Comparison of ENCODE assay signal across 18 cellular contexts in genomic region chr12:122147514-122148290, GRCh38. TPM values are rescaled to one million over a fixed set of nuclear protein-coding genes. Genes with fewer than 3 reads are reported as not detected.
A peak's percentile ranks its signal among the peaks of the same experiment; 100 is the strongest.
DNase-seq lines count a peak whose midpoint lies in the region; ATAC-seq and TF ChIP-seq lines count a peak whose summit lies in the region.
"Had no signal": no experiment of that assay in that cellular context is flagged by ENCODE, and none has a peak within 500 bp of the region (broad histone marks: within the 10 kb centered on the region; RNA-seq: fewer than 3 reads in every experiment).

No MANE protein-coding gene starts in this region.

- no peak overlapping the region for H3K23ac ChIP-seq in neuronal stem cell (ENCODE audit: low read depth, low read length, poor library complexity)

- H3K4me1 ChIP-seq in GM23338 (ENCODE audit: insufficient read depth): no peaks in the 10 kb centered on the region
- peaks cover 2 to 4% of the 10 kb centered on the region in 2 donors for H3K4me1 ChIP-seq in neuronal stem cell (ENCODE audit: control insufficient read depth in 2 of 2, insufficient read depth in 1 of 2, low read depth in 1 of 2, low read length in 2 of 2)

- H3K4me3 ChIP-seq in GM23338 (no peak overlapping the region), neuronal stem cell (ENCODE audit: low read length in 2 of 2) (no peak overlapping the region)

- ATAC-seq in GM23338: no peak

- H4K8ac ChIP-seq in neuronal stem cell (ENCODE audit: low read depth, low read length): no peak overlapping the region

- H4K91ac ChIP-seq in neuronal stem cell (ENCODE audit: low read depth, low read length, poor library complexity): no peak overlapping the region

- no peaks in the 10 kb centered on the region for H3F3A ChIP-seq in GM23338 (replicated peaks; ENCODE audit: low read depth)

- no peaks in the 10 kb centered on the region for H4K20me1 ChIP-seq in GM23338 (replicated peaks; ENCODE audit: insufficient read depth)

- no peaks in the 10 kb centered on the region for H3K27me3 ChIP-seq in GM23338 (ENCODE audit: insufficient read depth)
- no peaks in the 10 kb centered on the region for H3K27me3 ChIP-seq in neuronal stem cell (ENCODE audit: control insufficient read depth in 3 of 3, insufficient read depth in 3 of 3, low read depth in 1 of 3, low read length in 3 of 3)

- DNase-seq in AG08396 (ENCODE audit: low spot score) (peak; percentile 5), GM23338 (ENCODE audit: low spot score) (no peak), left kidney (ENCODE audit: low read depth, low spot score) (peak; percentile 29), neuronal stem cell (ENCODE audit: low spot score) (no peak), KBM-7 (no peak), NCI-H2081 treated with DMSO at 0.1 percent for 48 hours (lab: John Stamatoyannopoulos, UW) (no peak), T1000 (lab: John Stamatoyannopoulos, UW) (no peak)
- DNase-seq: AML-193, NCI-H1105, NCI-H187, NCI-H82, Right ventricle myocardium superior had no signal

- no peak overlapping the region for H3K18ac ChIP-seq in neuronal stem cell (ENCODE audit: low read length)

- H3K4me3 Mint-ChIP-seq in GM23338: no peak overlapping the region

- no peaks in the 10 kb centered on the region for H3K79me1 ChIP-seq in neuronal stem cell (ENCODE audit: low read depth, low read length)

- H3K36me3 Mint-ChIP-seq in GM23338 (ENCODE audit: low read depth): peaks cover 17% of the 10 kb centered on the region

- H2AFZ ChIP-seq in GM23338 (no peak overlapping the region), neuronal stem cell (ENCODE audit: low read length) (no peak overlapping the region)

- H3K9me3 Mint-ChIP-seq in GM23338: peaks cover 15% of the 10 kb centered on the region

- H3K27ac ChIP-seq in GM23338 (ENCODE audit: low read depth) (no peak overlapping the region), neuronal stem cell (replicated peaks; ENCODE audit: low read length) (no peak overlapping the region)
- H3K27ac ChIP-seq: KMS-11 had no signal

- H2AK5ac ChIP-seq in neuronal stem cell (ENCODE audit: low read depth, low read length): no peak overlapping the region

- H3K9me3 ChIP-seq in neuronal stem cell (replicated peaks in 1 of 2; ENCODE audit: control insufficient read depth in 2 of 2, insufficient read depth in 1 of 2, low read depth in 1 of 2, low read length in 2 of 2): peaks cover 10 to 11% of the 10 kb centered on the region in 2 donors

- no peaks in the 10 kb centered on the region for H3K9me2 ChIP-seq in GM23338 (ENCODE audit: insufficient read depth)

- H3K36me3 ChIP-seq in GM23338 (ENCODE audit: insufficient read depth) (no peaks in the 10 kb centered on the region), neuronal stem cell (replicated peaks in 1 of 2; ENCODE audit: control insufficient read depth in 2 of 2, insufficient read depth in 2 of 2, low read length in 2 of 2) (peaks cover under 1 to 17% of the 10 kb centered on the region in 2 donors)

- no peak for TF ChIP-seq CTCF in GM23338 (conservative IDR thresholded peaks at IDR 0.05; ENCODE audit: low read depth in 2 of 2)

- no peak overlapping the region for H2BK5ac ChIP-seq in neuronal stem cell (ENCODE audit: low read length)

- peak overlapping the region; percentile 22 for H2BK15ac ChIP-seq in neuronal stem cell (ENCODE audit: low read length)

- H3K9ac ChIP-seq in neuronal stem cell (ENCODE audit: low read depth, low read length, poor library complexity): no peak overlapping the region
- H3K9ac ChIP-seq: KMS-11 had no signal

- H3K4me2 ChIP-seq in GM23338 (no peak overlapping the region), neuronal stem cell (ENCODE audit: insufficient read depth, low read length, poor library complexity, severe bottlenecking) (no peak overlapping the region)
- H3K4me2 ChIP-seq: KMS-11 had no signal

- no peaks in the 10 kb centered on the region for H3K79me2 ChIP-seq in GM23338 (replicated peaks; ENCODE audit: insufficient read depth)

- H3K27me3 Mint-ChIP-seq in GM23338 (ENCODE audit: insufficient read depth, low read depth, poor library complexity): peaks cover 16% of the 10 kb centered on the region

- in situ Hi-C loops in KBM-7 (cut with MboI; ENCODE audit: low pct_unique_long_range_greater_than_20kb, low sequenced_read_pairs): no loop called here

- no peak overlapping the region for H3K14ac ChIP-seq in neuronal stem cell (ENCODE audit: low read length)

- H3K4ac ChIP-seq in neuronal stem cell (ENCODE audit: low read length): no peak overlapping the region

- H3K27ac Mint-ChIP-seq in GM23338: peak overlapping the region; percentile 13; the same call in 1 of the 2 replicates

- no peak overlapping the region for H2BK120ac ChIP-seq in neuronal stem cell (ENCODE audit: low read depth, low read length)

- no peak overlapping the region for H2BK12ac ChIP-seq in neuronal stem cell (ENCODE audit: low read length)

- H3K4me1 Mint-ChIP-seq in GM23338: peaks cover 3% of the 10 kb centered on the region; the same call in 2 of the 3 replicates

- WGBS in neuronal stem cell (ENCODE audit: extremely low coverage in 2 of 2, insufficient read length in 2 of 2, insufficient replicate concordance in 1 of 2), 2 donors: no CpG with 5 or more reads among the region's 21 CpGs

TF ChIP-seq in GM23338, 12 proteins besides CTCF, POLR2A, EP300 and RAD21 (continues in another document):
- TF ChIP-seq ZNF114 (CRISPR knock-in tag; IDR thresholded peaks at IDR 0.05): no peak
- no peak for TF ChIP-seq EZH2 (IDR thresholded peaks at IDR 0.05; ENCODE audit: low read depth, unreplicated experiment)
- TF ChIP-seq ZNF462 (CRISPR knock-in tag; IDR thresholded peaks at IDR 0.05): no peak
- no peak for TF ChIP-seq CREB1 (CRISPR knock-in tag; IDR thresholded peaks at IDR 0.05; ENCODE audit: low read depth)

RNA-seq across cellular contexts. Expression of gene IL31, which starts 26.3 kb away (rescaled TPM):
- total RNA-seq in GM23338 (2014; rRNA removed; shearing (Covaris generic)): not detected in 2 replicates
- not detected in 2 replicates for polyA plus RNA-seq in GM23338 (2016; fragmentation: Nextera tagmentation; extraction: Ambion mirVana)
- polyA plus RNA-seq in neuronal stem cell (2013, experiment 1 of 2): not detected
- polyA plus RNA-seq in neuronal stem cell (2013, experiment 2 of 2): not detected
- total RNA-seq: A673, G401, H1, MCF 10A, NCI-H460, Right ventricle myocardium superior had no signal
- polyA plus RNA-seq: H1 had no signal

RNA-seq across cellular contexts. Expression of gene LRRC43, which starts 35.2 kb away (rescaled TPM):
- total RNA-seq in GM23338 (2014; rRNA removed; shearing (Covaris generic)): not detected in 2 replicates
- 0.45 TPM in 1 of 2 replicates, not detected in the other for polyA plus RNA-seq in GM23338 (2016; fragmentation: Nextera tagmentation; extraction: Ambion mirVana)
- 1.6 TPM for polyA plus RNA-seq in neuronal stem cell (2013, experiment 1 of 2)
- polyA plus RNA-seq in neuronal stem cell (2013, experiment 2 of 2): 1.5 TPM
- total RNA-seq: A673, G401, MCF 10A, NCI-H460 had no signal

RNA-seq across cellular contexts. Expression of gene B3GNT4, which starts 55.8 kb away (rescaled TPM):
- total RNA-seq in GM23338 (2014; rRNA removed; shearing (Covaris generic)): 0.80 and 0.89 TPM in 2 replicates
- polyA plus RNA-seq in GM23338 (2016; fragmentation: Nextera tagmentation; extraction: Ambion mirVana): 1.8 and 2.4 TPM in 2 replicates
- 0.39 TPM for polyA plus RNA-seq in neuronal stem cell (2013, experiment 1 of 2)
- polyA plus RNA-seq in neuronal stem cell (2013, experiment 2 of 2): 0.86 TPM
- total RNA-seq: Right ventricle myocardium superior had no signal

Comparison
In these comparisons a context has a peak if more than half of its experiments do, and no peak if none do; other contexts are left out.
1. DNase-seq: peak in AG08396 (single experiment) and left kidney (single experiment); none in GM23338 (single experiment), neuronal stem cell (single experiment), KBM-7 (single experiment), NCI-H2081 treated with DMSO at 0.1 percent for 48 hours (single experiment) and T1000 (single experiment).